Comparison of ENCODE assay signal across 8 cellular contexts in genomic region chr19:29587518-29587986, GRCh38. TPM values are rescaled to one million over a fixed set of nuclear protein-coding genes. Genes with fewer than 3 reads are reported as not detected.
DNase-seq lines count a peak whose midpoint lies in the region; ATAC-seq and TF ChIP-seq lines count a peak whose summit lies in the region.

No MANE protein-coding gene starts in this region.

- no peaks in the 10 kb centered on the region for H3K9me3 Mint-ChIP-seq in progenitor cell of endocrine pancreas (ENCODE audit: low read depth)
- peaks cover 8% of the 10 kb centered on the region for H3K9me3 Mint-ChIP-seq in stimulated activated memory B cell treated with anti-CD40 and anti-IgM and Interleukin-4, amounts not matched to agents 10 μg/mL and 1 μg/mL and 100 μg/mL, for 72 hours

- no peak for TF ChIP-seq CTCF in progenitor cell of endocrine pancreas (IDR thresholded peaks at IDR 0.05; ENCODE audit: unreplicated experiment)

- H3K27ac Mint-ChIP-seq in progenitor cell of endocrine pancreas: no peak overlapping the region
- H3K27ac Mint-ChIP-seq in stimulated activated memory B cell treated with anti-CD40 and anti-IgM and Interleukin-4, amounts not matched to agents 10 μg/mL and 1 μg/mL and 100 μg/mL, for 72 hours: no peak overlapping the region

- peaks cover 81% of the 10 kb centered on the region for H3K27me3 Mint-ChIP-seq in progenitor cell of endocrine pancreas
- peaks cover 43% of the 10 kb centered on the region for H3K27me3 Mint-ChIP-seq in stimulated activated memory B cell treated with anti-CD40 and anti-IgM and Interleukin-4, amounts not matched to agents 10 μg/mL and 1 μg/mL and 100 μg/mL, for 72 hours

- H3K4me3 Mint-ChIP-seq in progenitor cell of endocrine pancreas (ENCODE audit: low read depth): no peak overlapping the region
- H3K4me3 Mint-ChIP-seq in stimulated activated memory B cell treated with anti-CD40 and anti-IgM and Interleukin-4, amounts not matched to agents 10 μg/mL and 1 μg/mL and 100 μg/mL, for 72 hours: no peak overlapping the region

- no peaks in the 10 kb centered on the region for H3K4me1 Mint-ChIP-seq in progenitor cell of endocrine pancreas (ENCODE audit: low read depth)
- no peaks in the 10 kb centered on the region for H3K4me1 Mint-ChIP-seq in stimulated activated memory B cell treated with anti-CD40 and anti-IgM and Interleukin-4, amounts not matched to agents 10 μg/mL and 1 μg/mL and 100 μg/mL, for 72 hours

- H3K36me3 Mint-ChIP-seq in progenitor cell of endocrine pancreas (ENCODE audit: insufficient read depth): no peaks in the 10 kb centered on the region
- H3K36me3 Mint-ChIP-seq in stimulated activated memory B cell treated with anti-CD40 and anti-IgM and Interleukin-4, amounts not matched to agents 10 μg/mL and 1 μg/mL and 100 μg/mL, for 72 hours: no peaks in the 10 kb centered on the region

- DNase-seq in activated CD8-positive, alpha-beta memory T cell treated with anti-CD3 and anti-CD28 coated beads, Interleukin-2, amount 50 U/mL, for 48 hours: peak; percentile 74
- DNase-seq in stimulated activated CD4-positive, alpha-beta T cell treated with anti-CD3 and anti-CD28 coated beads, Interleukin-12 subunit alpha, Interleukin-12 subunit beta, amount 100 ng/mL, for 4 hours: peak; percentile 32
- DNase-seq in cerebellum (ENCODE audit: low spot score): no peak
- DNase-seq in medulla oblongata (ENCODE audit: extremely low spot score): no peak
- no peak for DNase-seq in progenitor cell of endocrine pancreas (ENCODE audit: low spot score, unreplicated experiment)

- ATAC-seq in GM18868 (IDR thresholded peaks at IDR 0.05; ENCODE audit: unreplicated experiment) (peak; percentile 97), HG03280 (IDR thresholded peaks at IDR 0.05; ENCODE audit: unreplicated experiment) (peak; percentile 82)
- ATAC-seq in stimulated activated memory B cell treated with anti-CD40 and anti-IgM and Interleukin-4, amounts not matched to agents 10 μg/mL and 1 μg/mL and 100 μg/mL, for 72 hours: no peak

RNA-seq across cellular contexts. Expression of gene POP4, which starts 18.5 kb away (rescaled TPM):
- total RNA-seq in cerebellum (24.1 TPM), progenitor cell of endocrine pancreas (52.6 and 52.7 TPM in 2 replicates)

Comparison
In these comparisons a context has a peak if more than half of its experiments do, and no peak if none do; other contexts are left out.
1. DNase-seq: peak in activated CD8-positive, alpha-beta memory T cell treated with anti-CD3 and anti-CD28 coated beads, Interleukin-2, amount 50 U/mL, for 48 hours (single experiment) and stimulated activated CD4-positive, alpha-beta T cell treated with anti-CD3 and anti-CD28 coated beads, Interleukin-12 subunit alpha, Interleukin-12 subunit beta, amount 100 ng/mL, for 4 hours (single experiment); none in cerebellum (single experiment), medulla oblongata (single experiment) and progenitor cell of endocrine pancreas (single experiment).